In the genomic region with DNA sequence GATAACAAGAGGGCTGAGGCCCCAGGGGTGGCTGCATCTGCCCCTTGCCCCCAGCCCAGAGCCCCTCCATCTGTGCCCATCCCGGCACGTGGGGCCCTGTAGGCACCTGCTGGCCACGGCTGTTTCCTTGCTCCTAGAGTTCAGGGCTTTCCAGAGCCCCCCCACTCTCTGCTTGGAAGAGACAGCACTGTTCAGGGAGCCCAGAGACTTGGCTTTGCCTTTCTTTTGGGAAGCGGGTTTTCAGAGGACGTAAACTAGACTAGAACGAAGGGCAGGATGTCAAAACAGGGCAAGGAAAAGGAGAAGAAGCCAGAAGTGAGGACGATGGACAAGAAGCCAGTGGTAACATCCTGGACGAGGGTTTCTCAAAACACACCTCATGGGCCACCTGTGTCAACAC, we compare ENCODE assay signal across 31 cellular contexts.
"Had no signal": no experiment of that assay in that cellular context is flagged by ENCODE, and none has a peak within 500 bp of the region (broad histone marks: within the 10 kb centered on the region; RNA-seq: fewer than 3 reads in every experiment).

No MANE protein-coding gene starts in this region.

- H3K27me3 ChIP-seq: body of pancreas, Peyer's patch had no signal

- H3K27ac Mint-ChIP-seq: activated CD4-positive, alpha-beta memory T cell treated with anti-CD3 and anti-CD28 coated beads for 36 hours; activated naive CD4-positive, alpha-beta T cell treated with anti-CD3 and anti-CD28 coated beads for 36 hours; activated naive CD4-positive, alpha-beta T cell treated with anti-CD3 and anti-CD28 coated beads, Interleukin-2, amount 50 U/mL, for 72 hours; activated T-helper 1 cell treated with anti-CD3 and anti-CD28 coated beads, Interleukin-12 subunit alpha, Interleukin-12 subunit beta, Interleukin-2, Interleukin-4 antibody, amounts not matched to agents 30 ng/mL and 10 ng/mL and 1 ng/mL, durations not matched to agents 14 hours and 24 hours and 36 hours; T-helper 1 cell treated with Interleukin-12 subunit alpha and Interleukin-12 subunit beta and Interleukin-4 antibody, amounts not matched to agents 30 μg/mL and 1 μg/mL, for 36 hours; T-helper 2 cell treated with Interferon-gamma antibody and Interleukin-4, amounts not matched to agents 5 μg/mL and 100 μg/mL, for 36 hours; WTC11 had no signal

- H3K9me3 Mint-ChIP-seq: activated naive CD4-positive, alpha-beta T cell treated with anti-CD3 and anti-CD28 coated beads for 36 hours; T-helper 1 cell treated with Interleukin-12 subunit alpha and Interleukin-12 subunit beta and Interleukin-4 antibody, amounts not matched to agents 30 μg/mL and 1 μg/mL, for 36 hours; T-helper 2 cell treated with Interferon-gamma antibody and Interleukin-4, amounts not matched to agents 5 μg/mL and 100 μg/mL, for 36 hours had no signal

- H3K4me3 Mint-ChIP-seq: activated CD4-positive, alpha-beta memory T cell treated with anti-CD3 and anti-CD28 coated beads for 36 hours; activated naive CD4-positive, alpha-beta T cell treated with anti-CD3 and anti-CD28 coated beads for 36 hours; activated T-cell treated with anti-CD3 and anti-CD28 coated beads, Interleukin-2, amount 50 U/mL, for 4 hours; activated T-helper 1 cell treated with anti-CD3 and anti-CD28 coated beads, Interleukin-12 subunit alpha, Interleukin-12 subunit beta, Interleukin-2, Interleukin-4 antibody, amounts not matched to agents 30 ng/mL and 10 ng/mL and 1 ng/mL, durations not matched to agents 14 hours and 24 hours and 36 hours; T-helper 1 cell treated with Interleukin-12 subunit alpha and Interleukin-12 subunit beta and Interleukin-4 antibody, amounts not matched to agents 30 μg/mL and 1 μg/mL, for 36 hours; T-helper 2 cell treated with Interferon-gamma antibody and Interleukin-4, amounts not matched to agents 5 μg/mL and 100 μg/mL, for 36 hours; WTC11 had no signal

- H3K27ac ChIP-seq: adrenal gland, body of pancreas, breast epithelium, Peyer's patch, SJSA1 had no signal

- H3K36me3 ChIP-seq: adrenal gland, breast epithelium, Peyer's patch, SJSA1 had no signal

- H3K36me3 Mint-ChIP-seq: activated CD4-positive, alpha-beta memory T cell treated with anti-CD3 and anti-CD28 coated beads for 36 hours; activated naive CD4-positive, alpha-beta T cell treated with anti-CD3 and anti-CD28 coated beads, Interleukin-2, amount 50 U/mL, for 72 hours had no signal

- H3K4me3 ChIP-seq: adrenal gland, body of pancreas, breast epithelium, Peyer's patch, SJSA1 had no signal

- H3K9me3 ChIP-seq: Peyer's patch, SJSA1 had no signal

- ATAC-seq: activated naive CD4-positive, alpha-beta T cell treated with anti-CD3 and anti-CD28 coated beads, Interleukin-2, amount 50 U/mL, for 72 hours; activated T-cell treated with anti-CD3 and anti-CD28 coated beads, Interleukin-2, amount 50 U/mL, for 4 hours; body of pancreas; PC-3; WTC11 had no signal

- DNase-seq: activated CD4-positive, alpha-beta memory T cell treated with anti-CD3 and anti-CD28 coated beads for 36 hours; activated CD4-positive, alpha-beta T cell treated with anti-CD3 and anti-CD28 coated beads for 4 hours; activated CD4-positive, alpha-beta T cell treated with anti-CD3 and anti-CD28 coated beads, Interleukin-2, amount 50 U/mL, for 1 hour; activated CD4-positive, CD25-positive, alpha-beta regulatory T cell treated with anti-CD3 and anti-CD28 coated beads, Interleukin-2, amount 50 U/mL, for 72 hours; activated CD8-positive, alpha-beta memory T cell treated with anti-CD3 and anti-CD28 coated beads, Interleukin-2, amount 50 U/mL, for 4 hours; activated gamma-delta T cell treated with Interleukin-2 at 50 U/mL for 16 hours; activated naive CD4-positive, alpha-beta T cell treated with anti-CD3 and anti-CD28 coated beads for 36 hours; activated T-cell treated with anti-CD3 and anti-CD28 coated beads for 4 hours; activated T-cell treated with anti-CD3 and anti-CD28 coated beads, Interleukin-2, amount 50 U/mL, for 4 hours; adrenal gland; body of pancreas; central memory CD4-positive, alpha-beta T cell; NCI-H1092 treated with DMSO at 0.1 percent for 48 hours; NCI-H1436 treated with DMSO at 0.1 percent for 48 hours; NCI-H1694 treated with DMSO at 0.1 percent for 48 hours; NCI-H2029; NCI-H345; NCI-H524 treated with DMSO at 0.1 percent for 48 hours; NK-92 treated with Interleukin-12 subunit alpha and Interleukin-12 subunit beta, amount 100 ng/mL, for 24 hours; PC-3; Peyer's patch; RPMI8226; SHP77 treated with DMSO at 0.1 percent for 48 hours; SK-N-SH had no signal
